Comparison of ENCODE assay signal across 1 cellular context in genomic region chr15:28086175-28086703, GRCh38.
TF ChIP-seq lines count a peak whose summit lies in the region.

No MANE protein-coding gene starts in this region.

TF ChIP-seq in GM23338, 12 proteins besides CTCF, POLR2A, EP300 and RAD21:
- TF ChIP-seq ZNF462 (CRISPR knock-in tag; IDR thresholded peaks at IDR 0.05) (peak; percentile 82; the same call in 1 of the 2 replicates), ZNF331 (CRISPR knock-in tag; IDR thresholded peaks at IDR 0.05; ENCODE audit: low read depth) (no peak), CREB1 (CRISPR knock-in tag; IDR thresholded peaks at IDR 0.05; ENCODE audit: low read depth) (peak; percentile 31; the same call in 1 of the 2 replicates), STAT1 (IDR thresholded peaks at IDR 0.05; ENCODE audit: unreplicated experiment) (no peak), ETS1 (IDR thresholded peaks at IDR 0.05) (no peak), NANOG (IDR thresholded peaks at IDR 0.05; ENCODE audit: borderline replicate concordance) (no peak), EZH2phosphoT487 (IDR thresholded peaks at IDR 0.05; ENCODE audit: unreplicated experiment) (no peak)
